In the genomic region with DNA sequence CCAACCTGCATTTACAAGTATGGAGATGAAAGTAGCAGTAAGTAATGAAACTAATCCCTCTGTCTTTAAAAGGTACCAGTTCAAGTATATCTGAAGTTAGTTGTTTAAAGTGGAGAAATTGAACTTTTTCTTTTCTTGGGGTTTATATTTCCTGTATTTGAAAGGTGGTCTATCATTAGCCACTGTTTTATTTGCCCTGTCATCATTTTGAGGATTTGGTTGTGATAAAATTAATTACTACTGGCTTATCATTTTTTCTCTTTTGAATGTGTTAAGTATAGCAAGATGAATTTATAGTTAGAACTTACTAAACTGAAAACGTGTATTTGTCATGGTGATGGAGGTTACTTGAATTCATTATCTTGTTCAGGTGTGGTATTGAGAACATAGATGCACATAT, we compare ENCODE assay signal across 17 cellular contexts. TPM values are rescaled to one million over a fixed set of nuclear protein-coding genes. Genes with fewer than 3 reads are reported as not detected.
A peak's percentile ranks its signal among the peaks of the same experiment; 100 is the strongest.
DNase-seq lines count a peak whose midpoint lies in the region; ATAC-seq, FAIRE-seq and TF ChIP-seq lines count a peak whose summit lies in the region.
"Had no signal": no experiment of that assay in that cellular context is flagged by ENCODE, and none has a peak within 500 bp of the region (broad histone marks: within the 10 kb centered on the region; RNA-seq: fewer than 3 reads in every experiment).

No MANE protein-coding gene starts in this region.

- no peaks in the 10 kb centered on the region for H3K9me3 Mint-ChIP-seq in activated naive CD4-positive, alpha-beta T cell treated with anti-CD3 and anti-CD28 coated beads, Interleukin-2, amount 50 U/mL, for 24 hours
- no peaks in the 10 kb centered on the region for H3K9me3 Mint-ChIP-seq in activated naive CD4-positive, alpha-beta T cell treated with anti-CD3 and anti-CD28 coated beads, Interleukin-2, amount 10 ng/mL, durations not matched to agents 7 days and 5 days
- H3K9me3 Mint-ChIP-seq in stimulated activated memory B cell treated with anti-CD40 and anti-IgM and Interleukin-4, amounts not matched to agents 10 μg/mL and 1 μg/mL and 100 μg/mL, for 72 hours = no peaks in the 10 kb centered on the region
- H3K9me3 Mint-ChIP-seq: CD8-positive, alpha-beta T cell; HFFc6 had no signal

- DNase-seq in activated naive CD4-positive, alpha-beta T cell treated with anti-CD3 and anti-CD28 coated beads, Interleukin-2, amount 10 ng/mL, durations not matched to agents 7 days and 5 days = no peak
- DNase-seq in D721Med (ENCODE audit: insufficient read length, low spot score) (no peak), T-helper 17 cell (no peak), NCI-H1105 treated with DMSO at 0.1 percent for 48 hours (lab: John Stamatoyannopoulos, UW) (no peak), hepatic stellate cell (ENCODE audit: low spot score) (no peak)
- DNase-seq: BE2C; CD8-positive, alpha-beta T cell; COR-L47; DND-41; GDM1; HCEC 1CT; HFFc6 had no signal

- TF ChIP-seq CTCF in D721Med (IDR thresholded peaks at IDR 0.05; ENCODE audit: insufficient read depth, missing control alignments) = no peak

- peak overlapping the region; percentile 21 for H3K27ac Mint-ChIP-seq in activated naive CD4-positive, alpha-beta T cell treated with anti-CD3 and anti-CD28 coated beads, Interleukin-2, amount 50 U/mL, for 24 hours
- no peak overlapping the region for H3K27ac Mint-ChIP-seq in activated naive CD4-positive, alpha-beta T cell treated with anti-CD3 and anti-CD28 coated beads, Interleukin-2, amount 10 ng/mL, durations not matched to agents 7 days and 5 days
- H3K27ac Mint-ChIP-seq in T-helper 17 cell = peak overlapping the region; percentile 49
- H3K27ac Mint-ChIP-seq in stimulated activated memory B cell treated with anti-CD40 and anti-IgM and Interleukin-4, amounts not matched to agents 10 μg/mL and 1 μg/mL and 100 μg/mL, for 72 hours = peak overlapping the region; percentile 23
- H3K27ac Mint-ChIP-seq: CD8-positive, alpha-beta T cell; HFFc6 had no signal

- CTCF ChIA-PET in activated naive CD4-positive, alpha-beta T cell treated with anti-CD3 and anti-CD28 coated beads, Interleukin-2, amount 10 ng/mL, durations not matched to agents 7 days and 5 days (lab: Charles Lee) = no interaction called here

- H3K36me3 Mint-ChIP-seq in activated naive CD4-positive, alpha-beta T cell treated with anti-CD3 and anti-CD28 coated beads, Interleukin-2, amount 50 U/mL, for 24 hours = peaks cover 30% of the 10 kb centered on the region
- peaks cover 71% of the 10 kb centered on the region for H3K36me3 Mint-ChIP-seq in activated naive CD4-positive, alpha-beta T cell treated with anti-CD3 and anti-CD28 coated beads, Interleukin-2, amount 10 ng/mL, durations not matched to agents 7 days and 5 days
- peaks cover 7% of the 10 kb centered on the region for H3K36me3 Mint-ChIP-seq in T-helper 17 cell (ENCODE audit: low read depth)
- H3K36me3 Mint-ChIP-seq in stimulated activated memory B cell treated with anti-CD40 and anti-IgM and Interleukin-4, amounts not matched to agents 10 μg/mL and 1 μg/mL and 100 μg/mL, for 72 hours = peaks cover 75% of the 10 kb centered on the region

- H3K4me3 Mint-ChIP-seq in activated naive CD4-positive, alpha-beta T cell treated with anti-CD3 and anti-CD28 coated beads, Interleukin-2, amount 50 U/mL, for 24 hours = no peak overlapping the region
- no peak overlapping the region for H3K4me3 Mint-ChIP-seq in activated naive CD4-positive, alpha-beta T cell treated with anti-CD3 and anti-CD28 coated beads, Interleukin-2, amount 10 ng/mL, durations not matched to agents 7 days and 5 days
- H3K4me3 Mint-ChIP-seq in T-helper 17 cell = no peak overlapping the region
- no peak overlapping the region for H3K4me3 Mint-ChIP-seq in stimulated activated memory B cell treated with anti-CD40 and anti-IgM and Interleukin-4, amounts not matched to agents 10 μg/mL and 1 μg/mL and 100 μg/mL, for 72 hours
- H3K4me3 Mint-ChIP-seq: CD8-positive, alpha-beta T cell; HFFc6 had no signal

- FAIRE-seq in D721Med (lab: Jason Lieb, UNC) = peak; percentile 32
- FAIRE-seq: A204.1, GM19239, H1 had no signal

- no peaks in the 10 kb centered on the region for H3K27me3 Mint-ChIP-seq in activated naive CD4-positive, alpha-beta T cell treated with anti-CD3 and anti-CD28 coated beads, Interleukin-2, amount 50 U/mL, for 24 hours
- no peaks in the 10 kb centered on the region for H3K27me3 Mint-ChIP-seq in activated naive CD4-positive, alpha-beta T cell treated with anti-CD3 and anti-CD28 coated beads, Interleukin-2, amount 10 ng/mL, durations not matched to agents 7 days and 5 days
- no peaks in the 10 kb centered on the region for H3K27me3 Mint-ChIP-seq in T-helper 17 cell
- H3K27me3 Mint-ChIP-seq in stimulated activated memory B cell treated with anti-CD40 and anti-IgM and Interleukin-4, amounts not matched to agents 10 μg/mL and 1 μg/mL and 100 μg/mL, for 72 hours = no peaks in the 10 kb centered on the region

- H3K9me3 ChIP-seq in T-helper 17 cell (ENCODE audit: control insufficient read depth, low read length, poor library complexity, severe bottlenecking) = no peaks in the 10 kb centered on the region
- H3K9me3 ChIP-seq: BE2C had no signal

- peaks cover 9% of the 10 kb centered on the region for H3K4me1 Mint-ChIP-seq in activated naive CD4-positive, alpha-beta T cell treated with anti-CD3 and anti-CD28 coated beads, Interleukin-2, amount 50 U/mL, for 24 hours
- peaks cover 2% of the 10 kb centered on the region for H3K4me1 Mint-ChIP-seq in activated naive CD4-positive, alpha-beta T cell treated with anti-CD3 and anti-CD28 coated beads, Interleukin-2, amount 10 ng/mL, durations not matched to agents 7 days and 5 days
- peaks cover 16% of the 10 kb centered on the region for H3K4me1 Mint-ChIP-seq in T-helper 17 cell
- peaks cover 13% of the 10 kb centered on the region for H3K4me1 Mint-ChIP-seq in stimulated activated memory B cell treated with anti-CD40 and anti-IgM and Interleukin-4, amounts not matched to agents 10 μg/mL and 1 μg/mL and 100 μg/mL, for 72 hours

- ATAC-seq in T-helper 17 cell = no peak
- ATAC-seq in stimulated activated memory B cell treated with anti-CD40 and anti-IgM and Interleukin-4, amounts not matched to agents 10 μg/mL and 1 μg/mL and 100 μg/mL, for 72 hours = no peak
- ATAC-seq: CD8-positive, alpha-beta T cell had no signal

RNA-seq across cellular contexts. Expression of a gene that starts 25.1 kb away (rescaled TPM):
- total RNA-seq in T-helper 17 cell = 10 to 100 TPM; 31.6 to 37.2 TPM

RNA-seq across cellular contexts. Expression of a gene that starts 25.5 kb away (rescaled TPM):
- total RNA-seq in T-helper 17 cell = 10 to 100 TPM; 15.5 to 26.7 TPM

RNA-seq across cellular contexts. Expression of a gene that starts 38.4 kb away (rescaled TPM):
- 10 to 100 TPM; 16.6 to 23.4 TPM for total RNA-seq in T-helper 17 cell
